Comparison of ENCODE assay signal across 8 cellular contexts in the genomic region with DNA sequence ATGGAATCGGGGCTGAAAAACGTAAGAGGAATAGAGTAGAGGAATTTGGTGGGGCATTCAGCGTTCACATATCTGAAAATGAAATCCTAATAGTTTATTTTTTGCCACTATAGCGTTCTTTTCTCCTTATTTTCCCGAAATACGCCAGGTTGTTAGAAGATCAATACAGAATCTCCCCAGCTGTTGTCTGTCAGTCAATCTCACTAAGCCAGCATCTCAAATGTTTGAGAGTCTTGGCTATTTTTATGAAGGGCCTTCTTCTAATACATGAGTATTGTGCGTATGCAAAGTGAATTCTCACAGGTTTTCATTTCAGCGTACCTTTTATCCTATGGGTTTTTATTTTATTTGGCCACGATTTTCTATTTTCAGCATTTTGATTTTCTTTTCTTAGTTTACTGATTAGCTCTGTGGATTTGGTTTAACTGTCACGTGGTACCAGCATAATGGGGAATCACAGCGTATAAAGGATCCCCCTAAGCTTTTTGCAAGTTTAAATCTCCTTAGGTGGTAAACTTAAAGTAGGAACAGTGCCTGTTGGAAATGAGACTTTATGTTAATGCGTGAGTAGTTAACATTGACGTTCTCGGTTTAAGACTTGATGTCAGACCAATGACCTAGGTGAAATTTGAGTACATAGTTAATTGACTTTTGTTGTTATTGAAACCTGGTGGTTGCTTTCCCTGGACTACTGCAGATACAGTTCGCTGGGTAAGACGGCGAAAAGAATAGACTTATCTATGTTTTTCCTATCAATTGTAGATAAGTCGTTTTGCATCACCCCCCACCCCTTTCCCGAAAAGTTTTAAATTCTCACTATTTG. TPM values are rescaled to one million over a fixed set of nuclear protein-coding genes. Genes with fewer than 3 reads are reported as not detected.
DNase-seq lines count a peak whose midpoint lies in the region; ATAC-seq and TF ChIP-seq lines count a peak whose summit lies in the region.

No MANE protein-coding gene starts in this region.

- no peaks in the 10 kb centered on the region for H3K9me3 ChIP-seq in gastrocnemius medialis

- CTCF ChIA-PET in T-cell (lab: Charles Lee): interaction anchor here in 1 of 2 donors (1.2 to 1.7 kb wide), 3 partner anchors 7 to 56 kb away, joined by 3 to 6 read pairs (median 3); no protein-coding TSS in a partner anchor

- H3K4me3 Mint-ChIP-seq in T-cell: peak overlapping the region; percentile 90 to 96 (median 94)

- H3K9me3 Mint-ChIP-seq in T-cell: no peaks in the 10 kb centered on the region

- ATAC-seq in T-cell (replicated peaks in 1 of 4) (no peak), gastrocnemius medialis (no peak)

- POLR2A ChIA-PET in T-cell (lab: Charles Lee): no interaction called here

- no peaks in the 10 kb centered on the region for H3K36me3 ChIP-seq in gastrocnemius medialis

- DNase-seq in DMS 273 (lab: John Stamatoyannopoulos, UW; ENCODE audit: unreplicated experiment): peak; percentile 46
- DNase-seq in DMS 273 treated with DMSO at 0.1 percent for 48 hours (lab: John Stamatoyannopoulos, UW): no peak
- no peak for DNase-seq in T-cell
- peak; percentile 1 for DNase-seq in glomerular visceral epithelial cell (ENCODE audit: extremely low spot score)
- DNase-seq in gastrocnemius medialis: no peak
- DNase-seq in NK-92 (lab: John Stamatoyannopoulos, UW; ENCODE audit: unreplicated experiment): no peak
- DNase-seq in NCI-H2029 (lab: John Stamatoyannopoulos, UW): no peak
- no peak for DNase-seq in NCI-H2196 treated with DMSO at 0.1 percent for 48 hours (lab: John Stamatoyannopoulos, UW; ENCODE audit: unreplicated experiment)

- in situ Hi-C loops in gastrocnemius medialis (cut with MboI; ENCODE audit: low sequenced_read_pairs in 4 of 4): no loop called here

- peak overlapping the region; percentile 64 to 94 (median 80) for H3K4me3 ChIP-seq in gastrocnemius medialis

- no peaks in the 10 kb centered on the region for H3K27me3 Mint-ChIP-seq in T-cell

- peaks cover 52 to 54% of the 10 kb centered on the region in 2 donors for H3K4me1 ChIP-seq in gastrocnemius medialis

- H3K27ac Mint-ChIP-seq in T-cell: peak overlapping the region; percentile 76 to 99

- peak in 1 of 2 donors; percentile 23 for TF ChIP-seq POLR2A in gastrocnemius medialis (IDR thresholded peaks at IDR 0.05)

- H3K4me1 Mint-ChIP-seq in T-cell: peaks cover 77 to 81% (median 80%) of the 10 kb centered on the region in 3 donors

- H3K27ac ChIP-seq in gastrocnemius medialis: peak overlapping the region; percentile 87 to 94 (median 90)

- TF ChIP-seq CTCF in gastrocnemius medialis (IDR thresholded peaks at IDR 0.05 in 4 of 5, conservative IDR thresholded peaks at IDR 0.05 in 1 of 5): no peak

- H3K27me3 ChIP-seq in gastrocnemius medialis: no peaks in the 10 kb centered on the region

- intact Hi-C loops in gastrocnemius medialis (cut with DNase I; ENCODE audit: low total_unique reads): loop anchor here (5.0 to 10.0 kb wide), 2 partner anchors 106 to 261 kb away; no protein-coding TSS in a partner anchor

- H3K36me3 Mint-ChIP-seq in T-cell: peaks cover 15% of the 10 kb centered on the region

RNA-seq across cellular contexts. Expression of a gene that starts 1.3 kb away (rescaled TPM):
- total RNA-seq in T-cell (100 to 1,000 TPM in 3 of 5 donors, 10 to 100 TPM in 2; 97.5 to 150 (median 100) TPM), gastrocnemius medialis (100 to 1,000 TPM; 547 to 578 (median 571) TPM)

Comparison
In these comparisons a context has a peak if more than half of its experiments do, and no peak if none do; other contexts are left out.
1. DNase-seq: peak in DMS 273 (single experiment) and glomerular visceral epithelial cell (single experiment); none in DMS 273 treated with DMSO at 0.1 percent for 48 hours (single experiment), T-cell (0 of 34), gastrocnemius medialis (0 of 2), NK-92 (single experiment), NCI-H2029 (single experiment) and NCI-H2196 treated with DMSO at 0.1 percent for 48 hours (single experiment).